Comparison of ENCODE assay signal across 9 cellular contexts in the genomic region with DNA sequence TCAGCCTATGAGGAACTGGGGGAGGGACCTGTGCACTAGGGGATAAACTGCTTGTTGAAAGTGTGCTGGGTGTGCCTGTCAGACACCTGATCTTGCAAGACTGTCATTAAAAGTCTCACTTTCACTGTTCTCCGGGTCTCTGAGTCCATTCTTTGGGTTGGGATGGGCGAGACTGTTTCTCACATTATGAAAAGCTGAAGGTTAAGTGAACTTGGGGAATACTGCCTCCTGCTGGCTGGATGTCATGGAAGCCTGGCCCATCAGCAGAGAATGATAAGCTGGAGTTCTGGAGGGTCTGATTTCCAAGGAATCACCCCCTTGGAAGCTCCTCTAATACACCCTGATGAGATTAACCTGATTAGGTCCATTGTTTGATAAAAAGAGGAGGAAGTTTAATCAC. TPM values are rescaled to one million over a fixed set of nuclear protein-coding genes. Genes with fewer than 3 reads are reported as not detected.
DNase-seq lines count a peak whose midpoint lies in the region; ATAC-seq and TF ChIP-seq lines count a peak whose summit lies in the region.
"Had no signal": no experiment of that assay in that cellular context is flagged by ENCODE, and none has a peak within 500 bp of the region (broad histone marks: within the 10 kb centered on the region; RNA-seq: fewer than 3 reads in every experiment).

No MANE protein-coding gene starts in this region.

- DNase-seq in ACHN (peak; percentile 45), HEK293T (ENCODE audit: extremely low spot score) (peak; percentile 45), fibroblast of lung (ENCODE audit: low read depth in 2 of 2) (peak in 1 of 2 donors; percentile 19), HK-2 (ENCODE audit: unreplicated experiment) (no peak), T1000 (lab: John Stamatoyannopoulos, UW) (no peak)
- peak; percentile 81 for DNase-seq in activated CD8-positive, alpha-beta T cell treated with anti-CD3 and anti-CD28 coated beads for 36 hours
- DNase-seq in stimulated activated CD4-positive, alpha-beta T cell treated with anti-CD3 and anti-CD28 coated beads, Interleukin-1b, Interleukin-23, amount 100 ng/mL, for 24 hours (ENCODE audit: low read depth in 4 of 4, low spot score in 1 of 4): peak; percentile 27 to 56 (median 49)

- no peaks in the 10 kb centered on the region for H3K9me3 ChIP-seq in fibroblast of lung (ENCODE audit: control insufficient read depth, insufficient read depth, low read depth, low read length)

- no peak overlapping the region for H3K9ac ChIP-seq in fibroblast of lung (ENCODE audit: insufficient read depth, low read length)

- no peaks in the 10 kb centered on the region for H3K36me3 ChIP-seq in fibroblast of lung (ENCODE audit: control insufficient read depth, insufficient read depth, low read length)

- in situ Hi-C loops in ACHN (cut with HindIII; ENCODE audit: low pct_ligation_motif_present, low pct_unique_long_range_greater_than_20kb, low sequenced_read_pairs): no loop called here

- no peaks in the 10 kb centered on the region for H3K36me3 Mint-ChIP-seq in activated CD8-positive, alpha-beta T cell treated with anti-CD3 and anti-CD28 coated beads for 36 hours (ENCODE audit: low read depth)

- H3K4me3 Mint-ChIP-seq in activated CD8-positive, alpha-beta T cell treated with anti-CD3 and anti-CD28 coated beads for 36 hours: no peak overlapping the region

- no peaks in the 10 kb centered on the region for H3K27me3 Mint-ChIP-seq in activated CD8-positive, alpha-beta T cell treated with anti-CD3 and anti-CD28 coated beads for 36 hours

- H3K4me2 ChIP-seq in fibroblast of lung (ENCODE audit: extremely low read depth, insufficient read depth, low read length): no peak overlapping the region

- no peaks in the 10 kb centered on the region for H4K20me1 ChIP-seq in fibroblast of lung (ENCODE audit: control insufficient read depth, extremely low read depth, insufficient read depth, low read length)

- POLR2A ChIA-PET in HEK293T (lab: Yijun Ruan, JAX): no interaction called here
- POLR2A ChIA-PET in activated CD8-positive, alpha-beta T cell treated with anti-CD3 and anti-CD28 coated beads for 36 hours (lab: Charles Lee): interaction anchor here (1.3 to 1.5 kb wide), 3 partner anchors 12 to 27 kb away, joined by 3 to 4 read pairs (median 3); no protein-coding TSS in a partner anchor

- H2AFZ ChIP-seq in fibroblast of lung (ENCODE audit: low read length): no peak overlapping the region

- peaks cover 2% of the 10 kb centered on the region for H3K27me3 ChIP-seq in fibroblast of lung (ENCODE audit: control insufficient read depth, insufficient read depth, low read length)

- H3K4me1 Mint-ChIP-seq in activated CD8-positive, alpha-beta T cell treated with anti-CD3 and anti-CD28 coated beads for 36 hours (ENCODE audit: low read depth): peaks cover 3% of the 10 kb centered on the region

- no peaks in the 10 kb centered on the region for H3K79me2 ChIP-seq in fibroblast of lung (ENCODE audit: control insufficient read depth, insufficient read depth, low read length)

- peak; percentile 77 for TF ChIP-seq CTCF in activated CD8-positive, alpha-beta T cell treated with anti-CD3 and anti-CD28 coated beads for 36 hours (IDR thresholded peaks at IDR 0.05)
- peak; percentile 34 to 46 for TF ChIP-seq CTCF in fibroblast of lung (conservative IDR thresholded peaks at IDR 0.05 in 1 of 2, IDR thresholded peaks at IDR 0.05 in 1 of 2; ENCODE audit: low read depth in 1 of 2, low read length in 2 of 2)

- intact Hi-C loops in activated CD8-positive, alpha-beta T cell treated with anti-CD3 and anti-CD28 coated beads for 36 hours (cut with micrococcal nuclease): no loop called here

- no peaks in the 10 kb centered on the region for H3K4me1 ChIP-seq in fibroblast of lung (ENCODE audit: control insufficient read depth, extremely low read depth, insufficient read depth, low read length)

- no peak overlapping the region for H3K27ac ChIP-seq in fibroblast of lung (ENCODE audit: insufficient read depth, low read length)
- H3K27ac ChIP-seq: epithelial cell of prostate had no signal

- CTCF ChIA-PET in HEK293T (lab: Yijun Ruan, JAX): interaction anchor here (0.6 to 1.8 kb wide), 11 partner anchors 9 to 204 kb away, joined by 3 to 13 read pairs (median 3); a partner anchor contains a TSS
- CTCF ChIA-PET in activated CD8-positive, alpha-beta T cell treated with anti-CD3 and anti-CD28 coated beads for 36 hours (lab: Charles Lee): interaction anchor here (0.9 to 14.2 kb wide), 13 partner anchors 9 to 186 kb away, joined by 3 to 227 read pairs (median 5); no protein-coding TSS in a partner anchor

- ATAC-seq in activated CD8-positive, alpha-beta T cell treated with anti-CD3 and anti-CD28 coated beads for 36 hours: peak; percentile 60
- ATAC-seq in HG03439 (IDR thresholded peaks at IDR 0.05; ENCODE audit: unreplicated experiment): no peak

- no peak overlapping the region for H3K27ac Mint-ChIP-seq in activated CD8-positive, alpha-beta T cell treated with anti-CD3 and anti-CD28 coated beads for 36 hours

- no peak overlapping the region for H3K4me3 ChIP-seq in fibroblast of lung (replicated peaks in 1 of 4; ENCODE audit: control extremely low read depth in 1 of 4, insufficient read depth in 1 of 4, low read depth in 3 of 4, low read length in 4 of 4)

- no peaks in the 10 kb centered on the region for H3K9me3 Mint-ChIP-seq in activated CD8-positive, alpha-beta T cell treated with anti-CD3 and anti-CD28 coated beads for 36 hours

TF ChIP-seq in HEK293T, 16 proteins besides CTCF, POLR2A, EP300 and RAD21:
- TF ChIP-seq NFRKB (IDR thresholded peaks at IDR 0.05) (no peak), ELF4 (IDR thresholded peaks at IDR 0.05) (no peak), SP1 (IDR thresholded peaks at IDR 0.05) (no peak), FOXA1 (IDR thresholded peaks at IDR 0.05) (no peak), L3MBTL2 (conservative IDR thresholded peaks at IDR 0.05) (no peak), ZNF384 (IDR thresholded peaks at IDR 0.05) (no peak), BHLHE40 (IDR thresholded peaks at IDR 0.05; ENCODE audit: borderline replicate concordance) (no peak), SUZ12 (IDR thresholded peaks at IDR 0.05) (no peak), HDGF (IDR thresholded peaks at IDR 0.05; ENCODE audit: borderline replicate concordance) (no peak), FOXK2 (IDR thresholded peaks at IDR 0.05) (no peak), LEF1 (IDR thresholded peaks at IDR 0.05; ENCODE audit: borderline replicate concordance) (no peak), ARNT (IDR thresholded peaks at IDR 0.05) (no peak), TARDBP (IDR thresholded peaks at IDR 0.05) (no peak), FOXM1 (IDR thresholded peaks at IDR 0.05; ENCODE audit: borderline replicate concordance) (no peak), CTBP1 (IDR thresholded peaks at IDR 0.05; ENCODE audit: borderline replicate concordance) (no peak)
- TF ChIP-seq, protein P1, sequence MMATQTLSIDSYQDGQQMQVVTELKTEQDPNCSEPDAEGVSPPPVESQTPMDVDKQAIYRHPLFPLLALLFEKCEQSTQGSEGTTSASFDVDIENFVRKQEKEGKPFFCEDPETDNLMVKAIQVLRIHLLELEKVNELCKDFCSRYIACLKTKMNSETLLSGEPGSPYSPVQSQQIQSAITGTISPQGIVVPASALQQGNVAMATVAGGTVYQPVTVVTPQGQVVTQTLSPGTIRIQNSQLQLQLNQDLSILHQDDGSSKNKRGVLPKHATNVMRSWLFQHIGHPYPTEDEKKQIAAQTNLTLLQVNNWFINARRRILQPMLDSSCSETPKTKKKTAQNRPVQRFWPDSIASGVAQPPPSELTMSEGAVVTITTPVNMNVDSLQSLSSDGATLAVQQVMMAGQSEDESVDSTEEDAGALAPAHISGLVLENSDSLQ (IDR thresholded peaks at IDR 0.05): no peak

RNA-seq across cellular contexts. Expression of a gene that starts 9.0 kb away (rescaled TPM):
- not detected for total RNA-seq in activated CD8-positive, alpha-beta T cell treated with anti-CD3 and anti-CD28 coated beads for 36 hours
- not detected in 2 replicates for total RNA-seq in fibroblast of lung
- polyA plus RNA-seq in fibroblast of lung: not detected in 2 replicates
- polyA plus RNA-seq in fibroblast of lung (2012): not detected in 2 replicates
- polyA minus RNA-seq in fibroblast of lung (ENCODE audit: low replicate concordance): not detected in 2 replicates

Comparison
In these comparisons a context has a peak if more than half of its experiments do, and no peak if none do; other contexts are left out.
1. DNase-seq: peak in ACHN (single experiment), HEK293T (single experiment), activated CD8-positive, alpha-beta T cell treated with anti-CD3 and anti-CD28 coated beads for 36 hours (single experiment) and stimulated activated CD4-positive, alpha-beta T cell treated with anti-CD3 and anti-CD28 coated beads, Interleukin-1b, Interleukin-23, amount 100 ng/mL, for 24 hours (4 of 4); none in HK-2 (single experiment) and T1000 (single experiment).